In genomic region chr1:41800237-41800902, GRCh38 we compare ENCODE assay signal across 10 cellular contexts.
DNase-seq lines count a peak whose midpoint lies in the region; ATAC-seq, FAIRE-seq and TF ChIP-seq lines count a peak whose summit lies in the region.
"Had no signal": no experiment of that assay in that cellular context is flagged by ENCODE, and none has a peak within 500 bp of the region (broad histone marks: within the 10 kb centered on the region; RNA-seq: fewer than 3 reads in every experiment).

No MANE protein-coding gene starts in this region.

- no peak for TF ChIP-seq CTCF in OCI-LY7 (conservative IDR thresholded peaks at IDR 0.05; ENCODE audit: low read length)

- peak overlapping the region; percentile 7 for H3K27ac ChIP-seq in OCI-LY7 (ENCODE audit: low read depth, low read length, poor library complexity, severe bottlenecking)

- peaks cover 47% of the 10 kb centered on the region for H3K4me1 ChIP-seq in OCI-LY7 (ENCODE audit: insufficient read depth, low read length, poor library complexity, severe bottlenecking)

- CTCF ChIA-PET in OCI-LY7 (lab: Charles Lee; ENCODE audit: unreplicated experiment), result no interaction called here

- H3K36me3 Mint-ChIP-seq in memory B cell, result no peaks in the 10 kb centered on the region

- H3K27me3 Mint-ChIP-seq in memory B cell, result no peaks in the 10 kb centered on the region

- H3K4me2 ChIP-seq in OCI-LY7 (ENCODE audit: low read length), result peak overlapping the region; percentile 45

- no peak overlapping the region for H3K4me3 ChIP-seq in OCI-LY7 (ENCODE audit: low read depth, low read length, poor library complexity, severe bottlenecking)
- H3K4me3 ChIP-seq: adrenal gland had no signal

- H3K4me3 Mint-ChIP-seq in memory B cell, result no peak overlapping the region

- no peaks in the 10 kb centered on the region for H3K9me2 ChIP-seq in OCI-LY7 (ENCODE audit: insufficient read depth, low read length)

- intact Hi-C loops in OCI-LY7 (cut with micrococcal nuclease; ENCODE audit: unreplicated experiment), result loop anchor here (5.0 kb wide), 2 partner anchors 48 to 73 kb away; no protein-coding TSS in a partner anchor

- no peaks in the 10 kb centered on the region for H3K79me2 ChIP-seq in OCI-LY7 (ENCODE audit: insufficient read depth, low read depth, low read length)

- no peaks in the 10 kb centered on the region for H3K9me3 Mint-ChIP-seq in memory B cell

- FAIRE-seq in HTR-8/SVneo (lab: Jason Lieb, UNC), result no peak

- H3K9me3 ChIP-seq in OCI-LY7 (ENCODE audit: low read length), result no peaks in the 10 kb centered on the region
- H3K9me3 ChIP-seq: adrenal gland had no signal

- peak; percentile 41 for DNase-seq in OCI-LY7 (ENCODE audit: low spot score)
- peak in 1 of 2 donors; percentile 25 for DNase-seq in memory B cell (ENCODE audit: low spot score in 2 of 2)
- no peak for DNase-seq in HTR-8/SVneo (ENCODE audit: insufficient read length, low spot score)
- no peak for DNase-seq in NCI-H82 (lab: John Stamatoyannopoulos, UW)
- DNase-seq: adrenal gland, NCI-H1930 had no signal

- POLR2A ChIA-PET in OCI-LY7 (lab: Charles Lee), result interaction anchor here (0.7 kb wide), 1 partner anchor 307 kb away, joined by 6 read pairs; no protein-coding TSS in a partner anchor

- no peaks in the 10 kb centered on the region for H3K36me3 ChIP-seq in OCI-LY7 (ENCODE audit: insufficient read depth, low read length)
- H3K36me3 ChIP-seq: adrenal gland had no signal

- H3K4me1 Mint-ChIP-seq in memory B cell, result peaks cover 43% of the 10 kb centered on the region

- no peak overlapping the region for H2AFZ ChIP-seq in OCI-LY7 (ENCODE audit: low read length)

- peak overlapping the region; percentile 6 for H3K27ac Mint-ChIP-seq in memory B cell

- no TSS peak for BruUV-seq in OCI-LY7 (replicated peaks; lab: Mats Ljungman, UMichigan)

- H4K20me1 ChIP-seq in OCI-LY7 (ENCODE audit: insufficient read depth, low read length), result no peaks in the 10 kb centered on the region

- peak; percentile 52 for ATAC-seq in GM18498 (IDR thresholded peaks at IDR 0.05; ENCODE audit: unreplicated experiment)
- ATAC-seq in GM21576 (IDR thresholded peaks at IDR 0.05; ENCODE audit: unreplicated experiment), result peak; percentile 43
- peak; percentile 74 for ATAC-seq in memory B cell (ENCODE audit: low read depth)
- ATAC-seq in GM21526 (IDR thresholded peaks at IDR 0.05; ENCODE audit: low FRiP score, unreplicated experiment), result no peak
- no peak for ATAC-seq in GM18909 (IDR thresholded peaks at IDR 0.05; ENCODE audit: poor library complexity, unreplicated experiment)

Comparison
In these comparisons a context has a peak if more than half of its experiments do, and no peak if none do; other contexts are left out.
1. ATAC-seq: peak in GM18498 (single experiment), GM21576 (single experiment) and memory B cell (single experiment); none in GM21526 (single experiment) and GM18909 (single experiment).